17 cellular contexts compared by ENCODE assay signal in the genomic region with DNA sequence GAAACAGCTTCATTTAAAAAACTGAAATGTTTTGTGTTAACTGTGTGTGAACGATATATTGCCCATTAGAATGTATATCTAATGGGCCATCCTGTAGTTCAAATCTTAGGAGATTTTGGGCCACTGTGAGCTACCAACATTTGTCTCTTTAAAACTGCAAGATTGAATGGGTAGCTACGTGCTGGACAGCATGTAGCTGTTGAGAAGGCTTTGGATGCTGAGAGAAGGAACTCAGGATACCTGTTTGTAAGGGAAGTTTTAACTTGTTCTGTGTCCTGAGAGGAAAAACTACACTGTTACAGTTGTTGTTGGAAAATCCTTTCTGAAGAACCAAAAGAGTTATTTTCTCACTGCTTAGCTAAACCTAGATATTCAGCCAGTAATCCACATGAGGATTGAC. TPM values are rescaled to one million over a fixed set of nuclear protein-coding genes. Genes with fewer than 3 reads are reported as not detected.
DNase-seq lines count a peak whose midpoint lies in the region; ATAC-seq, FAIRE-seq and TF ChIP-seq lines count a peak whose summit lies in the region.
"Had no signal": no experiment of that assay in that cellular context is flagged by ENCODE, and none has a peak within 500 bp of the region (broad histone marks: within the 10 kb centered on the region; RNA-seq: fewer than 3 reads in every experiment).

No MANE protein-coding gene starts in this region.

- H3K27me3 Mint-ChIP-seq in astrocyte (ENCODE audit: low read depth, unreplicated experiment): no peaks in the 10 kb centered on the region

- H3K9ac ChIP-seq in astrocyte (ENCODE audit: low read length): no peak overlapping the region
- H3K9ac ChIP-seq in smooth muscle cell (ENCODE audit: low read depth): no peak overlapping the region

- H3K27me3 ChIP-seq in astrocyte (ENCODE audit: insufficient read depth, low read length) (no peaks in the 10 kb centered on the region), foreskin keratinocyte (no peaks in the 10 kb centered on the region), smooth muscle cell (ENCODE audit: low read depth) (no peaks in the 10 kb centered on the region)
- H3K27me3 ChIP-seq: Peyer's patch had no signal

- no peak overlapping the region for H2AFZ ChIP-seq in astrocyte (ENCODE audit: low read depth, low read length)
- no peak overlapping the region for H2AFZ ChIP-seq in smooth muscle cell (ENCODE audit: low read depth)

- no peak overlapping the region for H3K4me3 ChIP-seq in HEK293 (ENCODE audit: low read depth, low read length)
- H3K4me3 ChIP-seq in astrocyte (ENCODE audit: insufficient read depth, low read depth, low read length): no peak overlapping the region
- no peak overlapping the region for H3K4me3 ChIP-seq in smooth muscle cell
- H3K4me3 ChIP-seq: Peyer's patch had no signal

- no peak for TF ChIP-seq CTCF in HEK293 (tag by site-specific recombination; IDR thresholded peaks at IDR 0.05)
- no peak for TF ChIP-seq CTCF in astrocyte (IDR thresholded peaks at IDR 0.05; ENCODE audit: insufficient read depth, low read depth, low read length)
- TF ChIP-seq CTCF in foreskin keratinocyte (conservative IDR thresholded peaks at IDR 0.05): no peak
- TF ChIP-seq CTCF in smooth muscle cell (IDR thresholded peaks at IDR 0.05; ENCODE audit: borderline replicate concordance, insufficient read depth, poor library complexity, severe bottlenecking): no peak

- H3K4me2 ChIP-seq in astrocyte (ENCODE audit: low read length) (no peak overlapping the region), smooth muscle cell (no peak overlapping the region)

- no peaks in the 10 kb centered on the region for H3K4me1 ChIP-seq in HEK293 (ENCODE audit: control insufficient read depth, insufficient read depth, low read length)
- H3K4me1 ChIP-seq in astrocyte (ENCODE audit: insufficient read depth, low read length): no peaks in the 10 kb centered on the region
- peaks cover 22% of the 10 kb centered on the region for H3K4me1 ChIP-seq in foreskin keratinocyte
- peaks cover 6% of the 10 kb centered on the region for H3K4me1 ChIP-seq in smooth muscle cell (ENCODE audit: low read depth)
- H3K4me1 ChIP-seq: Peyer's patch had no signal

- WGBS in smooth muscle cell (ENCODE audit: low lambda C conversion rate): 92% methylated on average over 2 of the region's 2 CpGs

- H3K9me3 ChIP-seq in HEK293 (ENCODE audit: control insufficient read depth, insufficient read depth, low read depth, low read length): no peaks in the 10 kb centered on the region
- H3K9me3 ChIP-seq in astrocyte (ENCODE audit: insufficient read depth, low read depth, low read length): no peaks in the 10 kb centered on the region
- no peaks in the 10 kb centered on the region for H3K9me3 ChIP-seq in smooth muscle cell (replicated peaks; ENCODE audit: low read depth)
- H3K9me3 ChIP-seq: Peyer's patch had no signal

- FAIRE-seq in astrocyte (lab: Jason Lieb, UNC): peak; percentile 50
- FAIRE-seq: HTR-8/SVneo had no signal

- peaks cover 10% of the 10 kb centered on the region for H3F3A ChIP-seq in smooth muscle cell (ENCODE audit: low read depth)

- POLR2A ChIA-PET in HEK293 (lab: Yijun Ruan, JAX): no interaction called here

- H4K20me1 ChIP-seq in astrocyte (ENCODE audit: insufficient read depth, low read length): peaks cover 58% of the 10 kb centered on the region
- H4K20me1 ChIP-seq in smooth muscle cell (ENCODE audit: low read depth): peaks cover 42% of the 10 kb centered on the region

- H3K79me2 ChIP-seq in astrocyte (ENCODE audit: insufficient read depth, low read length) (peaks cover 99% of the 10 kb centered on the region), smooth muscle cell (ENCODE audit: low read depth) (peaks cover 100% of the 10 kb centered on the region)

- H3K36me3 ChIP-seq in HEK293 (ENCODE audit: control insufficient read depth in 2 of 2, insufficient read depth in 1 of 2, low read length in 2 of 2): no peaks in the 10 kb centered on the region
- H3K36me3 ChIP-seq in astrocyte (ENCODE audit: insufficient read depth, low read length): peaks cover 3% of the 10 kb centered on the region
- H3K36me3 ChIP-seq in smooth muscle cell (ENCODE audit: low read depth): no peaks in the 10 kb centered on the region
- H3K36me3 ChIP-seq: Peyer's patch had no signal

- CTCF ChIA-PET in HEK293 (lab: Yijun Ruan, JAX): interaction anchor here (0.6 to 1.3 kb wide), 2 partner anchors 91 to 373 kb away, joined by 3 to 5 read pairs; no protein-coding TSS in a partner anchor

- H3K27ac ChIP-seq in HEK293 (ENCODE audit: extremely low read depth, low read depth, low read length) (no peak overlapping the region), astrocyte (ENCODE audit: low read depth, low read length) (no peak overlapping the region), foreskin keratinocyte (peak overlapping the region; percentile 9), smooth muscle cell (ENCODE audit: low read depth) (peak overlapping the region; percentile 13)
- H3K27ac ChIP-seq: Peyer's patch had no signal

- no peak overlapping the region for H3K27ac Mint-ChIP-seq in astrocyte (ENCODE audit: unreplicated experiment)
- H3K27ac Mint-ChIP-seq: H9 had no signal

- no peaks in the 10 kb centered on the region for H3K9me3 Mint-ChIP-seq in astrocyte (ENCODE audit: unreplicated experiment)

- ATAC-seq in foreskin keratinocyte (no peak), GM21786 (IDR thresholded peaks at IDR 0.05; ENCODE audit: unreplicated experiment) (no peak)
- ATAC-seq: Right ventricle myocardium inferior had no signal

- H3K4me1 Mint-ChIP-seq in astrocyte (ENCODE audit: low read depth, unreplicated experiment): peaks cover 8% of the 10 kb centered on the region
- H3K4me1 Mint-ChIP-seq: H9 had no signal

- DNase-seq in astrocyte (ENCODE audit: low read depth): no peak
- DNase-seq in foreskin keratinocyte: no peak
- DNase-seq in smooth muscle cell (lab: John Stamatoyannopoulos, UW; ENCODE audit: unreplicated experiment): no peak
- no peak for DNase-seq in DMS153 (lab: John Stamatoyannopoulos, UW)
- no peak for DNase-seq in COLO829 (ENCODE audit: low spot score)
- DNase-seq: AML-193, DMS 273 treated with DMSO at 0.1 percent for 48 hours, GDM1, H9, NCI-H1105 treated with DMSO at 0.1 percent for 48 hours, NCI-H1694 treated with DMSO at 0.1 percent for 48 hours, Peyer's patch had no signal

- no peak overlapping the region for H3K4me3 Mint-ChIP-seq in astrocyte (ENCODE audit: unreplicated experiment)
- H3K4me3 Mint-ChIP-seq: CD14-positive monocyte, H9 had no signal

- H3K36me3 Mint-ChIP-seq in astrocyte (ENCODE audit: low read depth, unreplicated experiment): peaks cover 9% of the 10 kb centered on the region

TF ChIP-seq in HEK293, 187 proteins besides CTCF, POLR2A, EP300 and RAD21:
- TF ChIP-seq ZSCAN18 (tag by site-specific recombination; IDR thresholded peaks at IDR 0.05) (no peak), ZNF37A (tag by site-specific recombination; IDR thresholded peaks at IDR 0.05) (no peak), REPIN1 (tag by site-specific recombination; IDR thresholded peaks at IDR 0.05; ENCODE audit: low read depth) (no peak), ZNF626 (tag by site-specific recombination; IDR thresholded peaks at IDR 0.05) (no peak), REST (tag by site-specific recombination; IDR thresholded peaks at IDR 0.05) (peak; percentile 56), ZNF792 (tag by site-specific recombination; IDR thresholded peaks at IDR 0.05) (no peak), KLF1 (tag by site-specific recombination; IDR thresholded peaks at IDR 0.05) (no peak), ZNF140 (tag by site-specific recombination; IDR thresholded peaks at IDR 0.05) (no peak)

RNA-seq across cellular contexts. Expression of gene PDLIM5, which starts 45.9 kb away (rescaled TPM):
- total RNA-seq in astrocyte (174 and 181 TPM in 2 replicates), foreskin keratinocyte (119 and 137 TPM in 2 replicates), smooth muscle cell (150 and 182 TPM in 2 replicates)
- polyA plus RNA-seq in foreskin keratinocyte (24.2 and 26.2 TPM in 2 replicates), smooth muscle cell (129 and 144 TPM in 2 replicates)

Comparison
In these comparisons a context has a peak if more than half of its experiments do, and no peak if none do; other contexts are left out.
1. H3K27ac ChIP-seq: peak in foreskin keratinocyte (single experiment) and smooth muscle cell (single experiment); none in HEK293 (single experiment) and astrocyte (single experiment).